ENCODE assay signal across 13 cellular contexts in the genomic region with DNA sequence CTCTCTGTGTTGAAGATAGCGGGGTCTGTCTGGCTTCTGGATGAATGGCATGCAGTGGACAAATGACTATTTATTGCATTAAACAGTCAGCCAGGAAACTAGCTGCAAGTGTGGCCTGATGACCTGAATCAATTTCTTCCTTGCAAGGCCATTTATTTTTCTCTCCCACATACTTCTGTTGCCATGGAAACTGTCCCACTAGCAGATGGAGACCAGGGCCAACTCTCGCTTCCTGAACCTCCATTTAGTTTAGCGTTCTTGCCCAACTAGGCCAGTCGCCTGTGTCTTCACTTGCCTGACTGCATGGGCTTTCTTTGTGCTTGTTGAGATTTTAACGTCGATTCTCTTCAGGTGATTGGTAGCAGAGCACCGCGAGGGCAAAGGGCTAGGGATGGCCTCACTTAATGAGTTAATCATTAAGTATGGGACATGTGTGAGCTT. TPM values are rescaled to one million over a fixed set of nuclear protein-coding genes. Genes with fewer than 3 reads are reported as not detected.
A peak's percentile ranks its signal among the peaks of the same experiment; 100 is the strongest.
DNase-seq lines count a peak whose midpoint lies in the region; ATAC-seq, FAIRE-seq and TF ChIP-seq lines count a peak whose summit lies in the region.
"Had no signal": no experiment of that assay in that cellular context is flagged by ENCODE, and none has a peak within 500 bp of the region (broad histone marks: within the 10 kb centered on the region; RNA-seq: fewer than 3 reads in every experiment).

No MANE protein-coding gene starts in this region.

- no peak for TF ChIP-seq CTCF in GM12878 (IDR thresholded peaks at IDR 0.05 in 2 of 3, conservative IDR thresholded peaks at IDR 0.05 in 1 of 3; ENCODE audit: control insufficient read depth in 2 of 3, extremely low read depth in 1 of 3, insufficient read depth in 1 of 3, low read depth in 3 of 3, low read length in 3 of 3)

- no peaks in the 10 kb centered on the region for H3K36me3 ChIP-seq in GM12878 (ENCODE audit: control insufficient read depth in 2 of 2, insufficient read depth in 2 of 2, low read length in 1 of 2)

- no peaks in the 10 kb centered on the region for H3K4me1 ChIP-seq in GM12878 (ENCODE audit: control insufficient read depth, insufficient read depth, low read length)

- no peak overlapping the region for H3K4me3 ChIP-seq in GM12878

- TF ChIP-seq EP300 in GM12878 (IDR thresholded peaks at IDR 0.05; ENCODE audit: borderline replicate concordance in 1 of 2, control insufficient read depth in 1 of 2, low read depth in 2 of 2, low read length in 2 of 2), result no peak

- 83% methylated on average over 8 of the region's 8 CpGs for WGBS in GM12878 (ENCODE audit: insufficient coverage, insufficient replicate concordance, low lambda C conversion rate, missing lambda C conversion rate)

- no peaks in the 10 kb centered on the region for H3K9me3 ChIP-seq in GM12878 (replicated peaks; ENCODE audit: control insufficient read depth, insufficient read depth, low read length)
- H3K9me3 ChIP-seq: Caco-2 had no signal

- DNase-seq in EH (ENCODE audit: low read depth), result peak; percentile 80
- no peak for DNase-seq in GM12878 (ENCODE audit: low read depth, low spot score)
- DNase-seq in hepatic stellate cell (ENCODE audit: low spot score), result peak; percentile 24
- peak; percentile 32 for DNase-seq in putamen (ENCODE audit: low spot score)
- DNase-seq in occipital lobe (lab: John Stamatoyannopoulos, UW), result no peak
- no peak for DNase-seq in NCI-H1092 treated with DMSO at 0.1 percent for 48 hours (lab: John Stamatoyannopoulos, UW)
- no peak for DNase-seq in activated CD4-positive, alpha-beta T cell treated with anti-CD3 and anti-CD28 coated beads, Interleukin-2, amount 50 U/mL, for 48 hours
- DNase-seq: effector memory CD8-positive, alpha-beta T cell; naive thymus-derived CD8-positive, alpha-beta T cell; NCI-H1436; T-cell had no signal

- H3K27me3 ChIP-seq in GM12878 (replicated peaks in 1 of 2; ENCODE audit: control insufficient read depth in 2 of 2, insufficient read depth in 2 of 2, low read length in 1 of 2), result no peaks in the 10 kb centered on the region

- POLR2A ChIA-PET in GM12878 (lab: Charles Lee), result interaction anchor here (1.7 kb wide), 1 partner anchor 11 kb away, joined by 4 read pairs; no protein-coding TSS in a partner anchor

- SMC1A ChIA-PET in GM12878 (lab: Charles Lee; ENCODE audit: uncharacterized antibody, unreplicated experiment), result interaction anchor here (1.0 kb wide), 1 partner anchor 23 kb away, joined by 3 read pairs; no protein-coding TSS in a partner anchor

- FAIRE-seq in GM12878 (lab: Jason Lieb, UNC), result no peak

- CTCF ChIA-PET in GM12878 (lab: Yijun Ruan, JAX), result no interaction called here

- no peak overlapping the region for H2AFZ ChIP-seq in GM12878 (ENCODE audit: control insufficient read depth, low read depth, low read length)

- TF ChIP-seq RAD21 in GM12878 (IDR thresholded peaks at IDR 0.05; ENCODE audit: insufficient read depth, low read depth, low read length), result no peak

- H3K9ac ChIP-seq in GM12878 (ENCODE audit: control insufficient read depth, insufficient read depth, low read length), result no peak overlapping the region

- no peak overlapping the region for H3K4me2 ChIP-seq in GM12878 (ENCODE audit: control insufficient read depth, insufficient read depth)

- TF ChIP-seq POLR2A in GM12878 (IDR thresholded peaks at IDR 0.05; ENCODE audit: low read depth, low read length) (no peak), GM18505 (IDR thresholded peaks at IDR 0.05; ENCODE audit: borderline replicate concordance, extremely low read depth, insufficient read depth, insufficient read length) (no peak)

- H3K27ac ChIP-seq in GM12878 (ENCODE audit: control insufficient read depth, insufficient read depth), result no peak overlapping the region

- intact Hi-C loops in GM12878 (cut with micrococcal nuclease; ENCODE audit: unreplicated experiment), result no loop called here

- no peaks in the 10 kb centered on the region for H3K79me2 ChIP-seq in GM12878 (ENCODE audit: control insufficient read depth, insufficient read depth, low read length)

- RAD21 ChIA-PET in GM12878 (lab: Charles Lee; ENCODE audit: unreplicated experiment), result no interaction called here

- ATAC-seq in GM12878 (no peak), GM18505 (IDR thresholded peaks at IDR 0.05; ENCODE audit: unreplicated experiment) (no peak)
- ATAC-seq: effector memory CD8-positive, alpha-beta T cell; naive thymus-derived CD8-positive, alpha-beta T cell; T-cell had no signal

- in situ Hi-C loops in GM12878 (cut with MboI), result no loop called here

- no TSS peak for BruUV-seq in GM12878 (replicated peaks; lab: Mats Ljungman, UMichigan)

- no peaks in the 10 kb centered on the region for H4K20me1 ChIP-seq in GM12878 (ENCODE audit: control insufficient read depth, insufficient read depth)

TF ChIP-seq in GM12878, 131 proteins besides CTCF, POLR2A, EP300 and RAD21:
- TF ChIP-seq NR2C1 (IDR thresholded peaks at IDR 0.05) (no peak), BMI1 (IDR thresholded peaks at IDR 0.05; ENCODE audit: borderline replicate concordance) (peak; percentile 85)

RNA-seq across cellular contexts. Expression of a gene that starts 27.6 kb away (rescaled TPM):
- total RNA-seq in GM12878 (2013; cell fraction: nucleolus; rRNA removed), result 14.3 and 18.7 TPM in 2 replicates
- 2.5 and 3.2 TPM in 2 replicates for total RNA-seq in GM12878 (2014; rRNA removed)
- total RNA-seq in GM12878 (2014; rRNA removed; fragmentation: Illumina TruSeq; extraction: Trizol), result 0.83 and 0.89 TPM in 2 replicates
- total RNA-seq in GM12878 (2021), result 1.7 and 1.9 TPM in 2 replicates
- 0.68 TPM for polyA plus RNA-seq in GM12878 (2011; ENCODE audit: low read depth)
- polyA plus RNA-seq in GM12878 (2011; rRNA removed), result 4.2 and 6.4 TPM in 2 replicates
- 6.5 and 7.6 TPM in 2 replicates for polyA plus RNA-seq in GM12878 (2011; cell fraction: cytosol; rRNA removed)
- 6.5 and 7.1 TPM in 2 replicates for polyA plus RNA-seq in GM12878 (2011; cell fraction: nucleus; rRNA removed)
- 2.4 and 3.3 TPM in 2 replicates for polyA plus RNA-seq in GM12878 (2012)
- polyA plus RNA-seq in GM12878 (2014; fragmentation: Illumina TruSeq; extraction: Trizol), result 1.3 and 1.7 TPM in 2 replicates
- polyA plus RNA-seq in GM12878 (2014; fragmentation: Nextera tagmentation; extraction: Ambion mirVana), result under 1 TPM; 0.27 to 0.35 TPM
- 1.7 and 3.3 TPM in 2 replicates for polyA plus RNA-seq in GM12878 (2014; rRNA removed)
- polyA plus RNA-seq in GM12878 (2016; fragmentation: Nextera tagmentation; extraction: Ambion mirVana), result 1 to 10 TPM in 1 of 2 experiments, under 1 TPM in 1; 0.81 to 1.7 TPM
- 1.6 and 2.0 TPM in 2 replicates for polyA minus RNA-seq in GM12878 (2011; rRNA and poly(A)+ RNA removed)
- polyA minus RNA-seq in GM12878 (2011; cell fraction: cytosol; rRNA and poly(A)+ RNA removed), result 1.4 and 1.7 TPM in 2 replicates
- polyA minus RNA-seq in GM12878 (2011; cell fraction: nucleus; rRNA and poly(A)+ RNA removed), result 2.2 and 3.2 TPM in 2 replicates
- 2.2 TPM for total RNA-seq in occipital lobe
- total RNA-seq: naive thymus-derived CD8-positive, alpha-beta T cell had no signal

Comparison
In these comparisons a context has a peak if more than half of its experiments do, and no peak if none do; other contexts are left out.
1. DNase-seq: peak in EH (single experiment), hepatic stellate cell (single experiment) and putamen (single experiment); none in GM12878 (single experiment), occipital lobe (single experiment), NCI-H1092 treated with DMSO at 0.1 percent for 48 hours (single experiment) and activated CD4-positive, alpha-beta T cell treated with anti-CD3 and anti-CD28 coated beads, Interleukin-2, amount 50 U/mL, for 48 hours (0 of 2).